Comparison of ENCODE assay signal across 1 cellular context in the genomic region with DNA sequence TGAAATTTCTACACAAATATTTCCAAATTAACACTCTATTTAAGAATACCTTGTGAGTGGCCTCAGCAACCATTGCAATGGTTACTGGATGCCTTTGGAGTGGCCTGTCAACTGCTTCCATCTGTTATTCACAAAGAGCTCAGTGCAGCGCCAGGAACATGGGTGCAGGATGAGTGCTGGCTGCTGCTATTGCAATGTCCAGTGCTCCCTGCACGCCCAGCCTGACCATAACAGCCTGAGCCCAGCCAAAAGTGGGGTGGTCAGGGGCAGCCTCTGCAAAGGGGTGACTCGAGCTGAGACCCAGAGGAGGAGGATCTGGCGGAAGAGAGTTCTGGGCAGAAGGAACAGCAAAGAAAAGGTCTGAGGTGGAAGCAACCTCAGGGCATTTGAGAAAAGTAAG.
TF ChIP-seq lines count a peak whose summit lies in the region.

No MANE protein-coding gene starts in this region.

TF ChIP-seq in K562, 482 proteins besides CTCF, POLR2A, EP300 and RAD21:
- no peak for TF ChIP-seq ZNF76 (CRISPR knock-in tag; IDR thresholded peaks at IDR 0.05; ENCODE audit: borderline replicate concordance)
- TF ChIP-seq ZNF224 (CRISPR knock-in tag; IDR thresholded peaks at IDR 0.05) = no peak
- no peak for TF ChIP-seq SUPT5H (IDR thresholded peaks at IDR 0.05)
- no peak for TF ChIP-seq ATF7 (IDR thresholded peaks at IDR 0.05)
- TF ChIP-seq RFX5 (IDR thresholded peaks at IDR 0.05; ENCODE audit: low read depth, low read length) = no peak
- TF ChIP-seq RNF2 (IDR thresholded peaks at IDR 0.05) = no peak
- no peak for TF ChIP-seq BRF1 (IDR thresholded peaks at IDR 0.05; ENCODE audit: borderline replicate concordance, extremely low read depth, insufficient read length)
- no peak for TF ChIP-seq KDM4B (IDR thresholded peaks at IDR 0.05; ENCODE audit: borderline replicate concordance in 2 of 2, low read depth in 1 of 2)
- no peak for TF ChIP-seq JUNB (CRISPR knock-in tag; conservative IDR thresholded peaks at IDR 0.05)
- no peak for TF ChIP-seq ZNF511 (CRISPR knock-in tag; IDR thresholded peaks at IDR 0.05)
- TF ChIP-seq CEBPG (CRISPR knock-in tag; IDR thresholded peaks at IDR 0.05) = no peak
- no peak for TF ChIP-seq CEBPG (tag; conservative IDR thresholded peaks at IDR 0.05 in 1 of 2, IDR thresholded peaks at IDR 0.05 in 1 of 2)
